In genomic region chr3:193594946-193595689, GRCh38 we compare ENCODE assay signal across 8 cellular contexts. TPM values are rescaled to one million over a fixed set of nuclear protein-coding genes. Genes with fewer than 3 reads are reported as not detected.
DNase-seq lines count a peak whose midpoint lies in the region; ATAC-seq and TF ChIP-seq lines count a peak whose summit lies in the region.
"Had no signal": no experiment of that assay in that cellular context is flagged by ENCODE, and none has a peak within 500 bp of the region (broad histone marks: within the 10 kb centered on the region; RNA-seq: fewer than 3 reads in every experiment).

No MANE protein-coding gene starts in this region.

- H3K9me3 Mint-ChIP-seq in neural crest cell = no peaks in the 10 kb centered on the region

- no peak overlapping the region for H3K4me3 ChIP-seq in cardiac fibroblast (replicated peaks in 1 of 2; ENCODE audit: low read depth in 2 of 2, low read length in 2 of 2)

- peaks cover 14% of the 10 kb centered on the region for H3K36me3 Mint-ChIP-seq in neural crest cell (ENCODE audit: low read depth)

- DNase-seq in Daoy (ENCODE audit: low read depth) = peak; percentile 13
- peak; percentile 29 for DNase-seq in NCI-H226
- peak; percentile 14 to 36 for DNase-seq in cardiac fibroblast (ENCODE audit: low read depth in 2 of 2)
- no peak for DNase-seq in neural crest cell (ENCODE audit: low read depth, low spot score)
- DNase-seq in COR-L47 (lab: John Stamatoyannopoulos, UW) = no peak
- DNase-seq: foreskin melanocyte had no signal

- no peak for TF ChIP-seq CTCF in cardiac fibroblast (IDR thresholded peaks at IDR 0.05; ENCODE audit: low read depth, low read length)
- no peak for TF ChIP-seq CTCF in neural crest cell (conservative IDR thresholded peaks at IDR 0.05)

- peaks cover under 1% of the 10 kb centered on the region for H3K27me3 Mint-ChIP-seq in neural crest cell (ENCODE audit: low read depth)

- peaks cover 37% of the 10 kb centered on the region for H3K4me1 Mint-ChIP-seq in neural crest cell

- no peak for ATAC-seq in HG03432 (IDR thresholded peaks at IDR 0.05; ENCODE audit: unreplicated experiment)
- ATAC-seq in GM21367 (IDR thresholded peaks at IDR 0.05; ENCODE audit: unreplicated experiment) = no peak

- peak overlapping the region; percentile 97 for H3K4me3 Mint-ChIP-seq in neural crest cell

- no peak overlapping the region for H3K27ac Mint-ChIP-seq in neural crest cell (ENCODE audit: unreplicated experiment)

RNA-seq across cellular contexts. Expression of gene OPA1, which starts 2.1 kb away (rescaled TPM):
- 94.2 and 118 TPM in 2 replicates for total RNA-seq in Daoy (2014; rRNA removed; shearing (Covaris generic))
- total RNA-seq in neural crest cell = 60.8 and 65.5 TPM in 2 replicates

RNA-seq across cellular contexts. Expression of gene ATP13A4, which starts 40.4 kb away (rescaled TPM):
- not detected in 2 replicates for total RNA-seq in Daoy (2014; rRNA removed; shearing (Covaris generic))
- total RNA-seq in neural crest cell = 0.30 and 0.57 TPM in 2 replicates

Comparison
In these comparisons a context has a peak if more than half of its experiments do, and no peak if none do; other contexts are left out.
1. DNase-seq: peak in Daoy (single experiment), NCI-H226 (single experiment) and cardiac fibroblast (2 of 2); none in neural crest cell (single experiment) and COR-L47 (single experiment).